22 cellular contexts compared by ENCODE assay signal in the genomic region with DNA sequence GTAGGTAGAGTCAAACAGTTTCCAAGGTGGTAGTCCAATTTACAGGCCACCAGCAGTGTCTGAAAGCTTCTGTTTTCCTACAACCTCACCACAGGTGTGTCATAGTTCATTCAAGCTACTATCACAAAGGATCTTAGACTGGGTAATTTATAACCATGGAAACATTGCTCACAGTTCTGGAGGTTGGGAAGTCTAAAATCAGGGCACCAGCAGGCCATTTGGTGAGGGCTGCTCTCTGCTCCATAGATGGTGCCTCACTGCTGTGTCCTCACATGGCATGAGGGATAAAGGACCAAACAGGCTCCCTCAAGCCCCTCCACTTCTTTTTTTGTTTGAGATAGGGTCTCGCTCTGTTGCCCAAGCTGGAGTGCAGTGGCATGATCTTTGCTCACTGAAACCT.
A peak's percentile ranks its signal among the peaks of the same experiment; 100 is the strongest.
DNase-seq lines count a peak whose midpoint lies in the region; ATAC-seq and TF ChIP-seq lines count a peak whose summit lies in the region.
"Had no signal": no experiment of that assay in that cellular context is flagged by ENCODE, and none has a peak within 500 bp of the region (broad histone marks: within the 10 kb centered on the region; RNA-seq: fewer than 3 reads in every experiment).

No MANE protein-coding gene starts in this region.

- H3K9me3 ChIP-seq in sigmoid colon, result no peaks in the 10 kb centered on the region
- H3K9me3 ChIP-seq: BLaER1, HAP-1 had no signal

- no peaks in the 10 kb centered on the region for H3K4me1 ChIP-seq in sigmoid colon
- H3K4me1 ChIP-seq: HAP-1 had no signal

- TF ChIP-seq CTCF in sigmoid colon (IDR thresholded peaks at IDR 0.05), result no peak

- peak; percentile 43 for ATAC-seq in stimulated activated naive CD8-positive, alpha-beta T cell treated with anti-CD3 and anti-CD28 coated beads, Interleukin-15, Interleukin-2, amounts not matched to agents 100 U/mL and 50 U/mL, for 24 hours
- no peak for ATAC-seq in stimulated activated naive CD8-positive, alpha-beta T cell treated with anti-CD3 and anti-CD28 coated beads, Interleukin-15, amount 100 ng/mL, for 72 hours
- ATAC-seq in memory B cell (ENCODE audit: low read depth) (no peak), HG02870 (IDR thresholded peaks at IDR 0.05; ENCODE audit: unreplicated experiment) (no peak)
- ATAC-seq: CD8-positive, alpha-beta T cell; GM12878 had no signal

- no peak overlapping the region for H3K4me3 Mint-ChIP-seq in stimulated activated naive CD8-positive, alpha-beta T cell treated with anti-CD3 and anti-CD28 coated beads, Interleukin-15, amount 100 ng/mL, for 72 hours
- H3K4me3 Mint-ChIP-seq in memory B cell, result no peak overlapping the region
- H3K4me3 Mint-ChIP-seq: B cell; CD4-positive, CD25-positive, alpha-beta regulatory T cell; CD8-positive, alpha-beta T cell; HFFc6 had no signal

- intact Hi-C loops in sigmoid colon (cut with DNase I), result no loop called here

- H3K27me3 Mint-ChIP-seq in stimulated activated naive CD8-positive, alpha-beta T cell treated with anti-CD3 and anti-CD28 coated beads, Interleukin-15, amount 100 ng/mL, for 72 hours, result peaks cover 26% of the 10 kb centered on the region
- peaks cover 5% of the 10 kb centered on the region for H3K27me3 Mint-ChIP-seq in memory B cell

- peaks cover 10% of the 10 kb centered on the region for H3K4me1 Mint-ChIP-seq in stimulated activated naive CD8-positive, alpha-beta T cell treated with anti-CD3 and anti-CD28 coated beads, Interleukin-15, amount 100 ng/mL, for 72 hours
- no peaks in the 10 kb centered on the region for H3K4me1 Mint-ChIP-seq in memory B cell

- no peak for TF ChIP-seq EP300 in sigmoid colon (IDR thresholded peaks at IDR 0.05)

- no peaks in the 10 kb centered on the region for H3K9me3 Mint-ChIP-seq in stimulated activated naive CD8-positive, alpha-beta T cell treated with anti-CD3 and anti-CD28 coated beads, Interleukin-15, amount 100 ng/mL, for 72 hours
- H3K9me3 Mint-ChIP-seq in memory B cell, result no peaks in the 10 kb centered on the region
- H3K9me3 Mint-ChIP-seq: CD8-positive, alpha-beta T cell; HFFc6 had no signal

- TF ChIP-seq POLR2A in sigmoid colon (IDR thresholded peaks at IDR 0.05), result no peak

- peak; percentile 22 for DNase-seq in NCI-H146 (lab: John Stamatoyannopoulos, UW)
- no peak for DNase-seq in NCI-H146 treated with DMSO at 0.1 percent for 48 hours (lab: John Stamatoyannopoulos, UW; ENCODE audit: unreplicated experiment)
- DNase-seq in stimulated activated naive CD8-positive, alpha-beta T cell treated with anti-CD3 and anti-CD28 coated beads, Interleukin-15, Interleukin-2, amounts not matched to agents 100 U/mL and 50 U/mL, for 24 hours, result no peak
- DNase-seq in stimulated activated naive CD8-positive, alpha-beta T cell treated with anti-CD3 and anti-CD28 coated beads, Interleukin-15, amount 100 ng/mL, for 72 hours, result no peak
- no peak for DNase-seq in memory B cell (ENCODE audit: low spot score in 2 of 2)
- DNase-seq in NCI-H226, result no peak
- no peak for DNase-seq in sigmoid colon
- DNase-seq: CD4-positive, CD25-positive, alpha-beta regulatory T cell; CD8-positive, alpha-beta T cell; DMS 273 treated with DMSO at 0.1 percent for 48 hours; DMS79; EL; GDM1; GOT3; HFFc6 had no signal

- H3K36me3 ChIP-seq in sigmoid colon, result no peaks in the 10 kb centered on the region
- H3K36me3 ChIP-seq: BLaER1, HAP-1 had no signal

- 94 to 98% methylated on average over 1 of the region's 1 CpG for WGBS in sigmoid colon, 2 donors

- H3K27me3 ChIP-seq in sigmoid colon, result no peaks in the 10 kb centered on the region
- H3K27me3 ChIP-seq: BLaER1 had no signal

- H3K36me3 Mint-ChIP-seq in memory B cell, result no peaks in the 10 kb centered on the region
- H3K36me3 Mint-ChIP-seq: CD4-positive, CD25-positive, alpha-beta regulatory T cell; CD8-positive, alpha-beta T cell had no signal

- H3K27ac Mint-ChIP-seq in stimulated activated naive CD8-positive, alpha-beta T cell treated with anti-CD3 and anti-CD28 coated beads, Interleukin-15, amount 100 ng/mL, for 72 hours, result no peak overlapping the region
- H3K27ac Mint-ChIP-seq in memory B cell, result peak overlapping the region; percentile 8
- H3K27ac Mint-ChIP-seq: B cell; CD4-positive, CD25-positive, alpha-beta regulatory T cell; CD8-positive, alpha-beta T cell; HFFc6 had no signal

- no peak overlapping the region for H3K4me3 ChIP-seq in sigmoid colon
- H3K4me3 ChIP-seq: BLaER1, GM12878, HAP-1 had no signal

- H3K27ac ChIP-seq in sigmoid colon, result no peak overlapping the region
- H3K27ac ChIP-seq: 22Rv1, BLaER1, C4-2B had no signal
